In genomic region chr10:98963608-98964007, GRCh38 we compare ENCODE assay signal across 20 cellular contexts.
DNase-seq lines count a peak whose midpoint lies in the region; ATAC-seq and TF ChIP-seq lines count a peak whose summit lies in the region.
"Had no signal": no experiment of that assay in that cellular context is flagged by ENCODE, and none has a peak within 500 bp of the region (broad histone marks: within the 10 kb centered on the region; RNA-seq: fewer than 3 reads in every experiment).

No MANE protein-coding gene starts in this region.

- H3K9me3 Mint-ChIP-seq in activated naive CD4-positive, alpha-beta T cell treated with anti-CD3 and anti-CD28 coated beads, Interleukin-2, amount 50 U/mL, for 72 hours = peaks cover 0 to 10% of the 10 kb centered on the region in 2 donors

- no peak for TF ChIP-seq CTCF in astrocyte of the spinal cord (IDR thresholded peaks at IDR 0.05; ENCODE audit: low read depth, low read length)

- H3K27ac Mint-ChIP-seq in activated naive CD4-positive, alpha-beta T cell treated with anti-CD3 and anti-CD28 coated beads, Interleukin-2, amount 50 U/mL, for 72 hours = no peak overlapping the region
- H3K27ac Mint-ChIP-seq: B cell, CD14-positive monocyte had no signal

- no peak overlapping the region for H3K4me3 ChIP-seq in astrocyte of the spinal cord (ENCODE audit: low read depth, low read length)

- ATAC-seq in GM18873 (IDR thresholded peaks at IDR 0.05; ENCODE audit: low FRiP score, unreplicated experiment) = no peak
- no peak for ATAC-seq in activated naive CD4-positive, alpha-beta T cell treated with anti-CD3 and anti-CD28 coated beads, Interleukin-2, amount 50 U/mL, for 72 hours
- ATAC-seq: HCT116 had no signal

- no peaks in the 10 kb centered on the region for H3K36me3 Mint-ChIP-seq in activated naive CD4-positive, alpha-beta T cell treated with anti-CD3 and anti-CD28 coated beads, Interleukin-2, amount 50 U/mL, for 72 hours
- H3K36me3 Mint-ChIP-seq: CD14-positive monocyte had no signal

- DNase-seq in COLO829 (ENCODE audit: low spot score) (peak; percentile 75), HT1080 (ENCODE audit: low read depth) (peak; percentile 5), astrocyte of the spinal cord (ENCODE audit: low read depth, low spot score) (peak; percentile 12), foreskin melanocyte (peak; percentile 31), NCI-H1048 (lab: John Stamatoyannopoulos, UW) (no peak)
- no peak for DNase-seq in stimulated activated CD4-positive, alpha-beta T cell treated with anti-CD3 and anti-CD28 coated beads, Interleukin-2, amount 100 ng/mL, for 24 hours
- DNase-seq in activated naive CD4-positive, alpha-beta T cell treated with anti-CD3 and anti-CD28 coated beads, Interleukin-2, amount 50 U/mL, for 72 hours (ENCODE audit: low spot score in 2 of 2) = no peak
- DNase-seq: DMS79 treated with DMSO at 0.1 percent for 48 hours; NCI-H1694; NCI-H2081; NCI-H2171; NCI-H345; NCI-H524; NCI-H774; NK-92 treated with Interleukin-12 subunit alpha and Interleukin-12 subunit beta, amount 100 ng/mL, for 24 hours; SIG-M5 had no signal

- in situ Hi-C loops in astrocyte of the spinal cord (cut with HindIII; ENCODE audit: low sequenced_read_pairs) = no loop called here

Comparison
In these comparisons a context has a peak if more than half of its experiments do, and no peak if none do; other contexts are left out.
1. DNase-seq: peak in COLO829 (single experiment), HT1080 (single experiment), astrocyte of the spinal cord (single experiment) and foreskin melanocyte (single experiment); none in NCI-H1048 (single experiment), stimulated activated CD4-positive, alpha-beta T cell treated with anti-CD3 and anti-CD28 coated beads, Interleukin-2, amount 100 ng/mL, for 24 hours (0 of 2) and activated naive CD4-positive, alpha-beta T cell treated with anti-CD3 and anti-CD28 coated beads, Interleukin-2, amount 50 U/mL, for 72 hours (0 of 2).